Comparison of ENCODE assay signal across 15 cellular contexts in the genomic region with DNA sequence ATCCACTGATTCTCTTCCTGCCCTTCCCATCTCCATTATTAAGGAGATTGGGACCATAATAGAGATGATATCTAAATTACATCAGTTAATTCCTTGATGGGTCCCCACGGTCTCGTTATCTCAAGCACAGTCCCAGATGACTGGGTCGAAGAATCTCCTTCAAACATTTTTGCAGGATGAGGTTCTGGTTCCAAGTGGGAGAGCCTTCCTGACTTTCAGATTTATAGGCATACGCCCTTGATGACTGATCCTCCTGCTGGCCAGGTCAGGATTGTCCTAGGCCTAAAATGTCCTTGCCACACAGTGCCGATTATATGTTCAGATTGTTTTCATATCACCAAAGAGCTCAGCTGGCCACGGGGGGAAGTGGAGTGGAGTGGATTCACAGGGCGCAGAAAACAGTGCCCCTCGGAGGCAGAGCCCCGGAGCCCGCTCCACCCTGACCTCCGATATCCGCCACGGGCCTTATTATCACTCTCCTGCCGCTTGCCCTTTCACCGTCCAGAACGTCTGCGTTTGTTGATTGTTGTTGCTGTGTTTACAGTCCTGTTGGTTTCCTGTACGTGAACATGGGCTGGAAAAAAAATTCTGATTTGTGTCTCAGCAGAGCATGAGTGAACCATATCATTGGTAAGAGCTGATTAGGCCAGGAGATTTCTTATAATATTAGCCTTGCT. TPM values are rescaled to one million over a fixed set of nuclear protein-coding genes. Genes with fewer than 3 reads are reported as not detected.
DNase-seq lines count a peak whose midpoint lies in the region; ATAC-seq and TF ChIP-seq lines count a peak whose summit lies in the region.
"Had no signal": no experiment of that assay in that cellular context is flagged by ENCODE, and none has a peak within 500 bp of the region (broad histone marks: within the 10 kb centered on the region; RNA-seq: fewer than 3 reads in every experiment).

No MANE protein-coding gene starts in this region.

- H3K9me3 ChIP-seq in endodermal cell (ENCODE audit: control insufficient read depth, low read length) (no peaks in the 10 kb centered on the region), right cardiac atrium (ENCODE audit: control insufficient read depth, low read length) (no peaks in the 10 kb centered on the region), trophoblast cell (ENCODE audit: insufficient read depth, low read depth, low read length) (no peaks in the 10 kb centered on the region), transverse colon (no peaks in the 10 kb centered on the region)
- H3K9me3 ChIP-seq: A549, BLaER1, Caco-2, HAP-1 had no signal

- H2BK12ac ChIP-seq in trophoblast cell (ENCODE audit: low read length) = no peak overlapping the region

- H3K18ac ChIP-seq in trophoblast cell (ENCODE audit: low read length) = no peak overlapping the region

- H3K4me3 Mint-ChIP-seq in endodermal cell = no peak overlapping the region
- H3K4me3 Mint-ChIP-seq: CD8-positive, alpha-beta memory T cell had no signal

- no peak overlapping the region for H3K23ac ChIP-seq in trophoblast cell (ENCODE audit: low read length)

- TF ChIP-seq CTCF in endodermal cell (conservative IDR thresholded peaks at IDR 0.05) (peak; percentile 26), transverse colon (IDR thresholded peaks at IDR 0.05) (no peak)

- peaks cover 15% of the 10 kb centered on the region for H3K4me1 Mint-ChIP-seq in endodermal cell
- H3K4me1 Mint-ChIP-seq: CD8-positive, alpha-beta memory T cell had no signal

- H3K4me3 ChIP-seq in endodermal cell (ENCODE audit: low read length) = no peak overlapping the region
- H3K4me3 ChIP-seq in right cardiac atrium (ENCODE audit: low read length) = no peak overlapping the region
- H3K4me3 ChIP-seq in trophoblast cell (ENCODE audit: low read depth, low read length) = no peak overlapping the region
- H3K4me3 ChIP-seq in transverse colon = no peak overlapping the region
- H3K4me3 ChIP-seq: A549, BLaER1, HAP-1 had no signal

- H3K36me3 ChIP-seq in endodermal cell (ENCODE audit: control insufficient read depth, insufficient read depth, low read length) (no peaks in the 10 kb centered on the region), trophoblast cell (ENCODE audit: control insufficient read depth in 1 of 2, insufficient read depth in 2 of 2, low read length in 2 of 2) (no peaks in the 10 kb centered on the region), transverse colon (no peaks in the 10 kb centered on the region)
- H3K36me3 ChIP-seq: BLaER1, HAP-1 had no signal

- H3K4ac ChIP-seq in trophoblast cell (ENCODE audit: low read depth, low read length) = no peak overlapping the region

- peaks cover 37% of the 10 kb centered on the region for H3K27me3 Mint-ChIP-seq in endodermal cell (ENCODE audit: insufficient read depth)

- WGBS in endodermal cell (ENCODE audit: insufficient coverage in 1 of 2, insufficient read length in 1 of 2), 2 experiments = 91 to 92% methylated on average over 11 to 18 of the region's 18 CpGs
- 70% methylated on average over 18 of the region's 18 CpGs for WGBS in right cardiac atrium
- WGBS in trophoblast cell (ENCODE audit: extremely low coverage, insufficient coverage, insufficient read length) = no CpG with 5 or more reads among the region's 18 CpGs
- WGBS in transverse colon (ENCODE audit: low coverage in 1 of 2), 2 donors = 79 to 85% methylated on average over 15 to 18 of the region's 18 CpGs

- H3K36me3 Mint-ChIP-seq in endodermal cell (ENCODE audit: low read depth) = no peaks in the 10 kb centered on the region
- H3K36me3 Mint-ChIP-seq: CD8-positive, alpha-beta memory T cell had no signal

- peak overlapping the region; percentile 11 for H4K91ac ChIP-seq in trophoblast cell (ENCODE audit: low read depth, low read length)

- H3K9ac ChIP-seq in endodermal cell (ENCODE audit: extremely low read depth, low read length, poor library complexity, severe bottlenecking) = no peak overlapping the region
- H3K9ac ChIP-seq in trophoblast cell (ENCODE audit: low read length) = no peak overlapping the region
- H3K9ac ChIP-seq: BLaER1 had no signal

- H3K14ac ChIP-seq in trophoblast cell (ENCODE audit: low read length) = no peak overlapping the region

- no peak overlapping the region for H2AFZ ChIP-seq in trophoblast cell (ENCODE audit: insufficient read depth, low read length, poor library complexity)

- H3K4me1 ChIP-seq in endodermal cell (ENCODE audit: control insufficient read depth, insufficient read depth, low read length) (no peaks in the 10 kb centered on the region), right cardiac atrium (ENCODE audit: control insufficient read depth, insufficient read depth, low read length) (no peaks in the 10 kb centered on the region), trophoblast cell (ENCODE audit: control insufficient read depth in 1 of 2, insufficient read depth in 2 of 2, low read length in 2 of 2) (no peaks in the 10 kb centered on the region), transverse colon (no peaks in the 10 kb centered on the region)
- H3K4me1 ChIP-seq: BLaER1, Caco-2, HAP-1 had no signal

- H4K12ac ChIP-seq in trophoblast cell (ENCODE audit: low read depth, low read length) = no peak overlapping the region

- peak; percentile 51 to 74 for ATAC-seq in right cardiac atrium
- ATAC-seq in GM19455 (IDR thresholded peaks at IDR 0.05; ENCODE audit: unreplicated experiment) = no peak
- ATAC-seq: A549 had no signal

- H2BK120ac ChIP-seq in trophoblast cell (ENCODE audit: insufficient read depth, low read length, poor library complexity) = no peak overlapping the region

- H3K4me2 ChIP-seq in trophoblast cell (ENCODE audit: low read length) = no peak overlapping the region
- H3K4me2 ChIP-seq: A549, BLaER1 had no signal

- in situ Hi-C loops in transverse colon (cut with MboI; ENCODE audit: low pct_ligation_motif_present in 1 of 4, low pct_unique_long_range_greater_than_20kb in 1 of 4, low sequenced_read_pairs in 3 of 4) = no loop called here

- intact Hi-C loops in right cardiac atrium (cut with DNase I) (no loop called here), transverse colon (cut with DNase I; ENCODE audit: low total_unique reads) (no loop called here)

- H4K8ac ChIP-seq in trophoblast cell (ENCODE audit: low read depth, low read length) = no peak overlapping the region

- H3K9me3 Mint-ChIP-seq in endodermal cell = no peaks in the 10 kb centered on the region
- H3K9me3 Mint-ChIP-seq: CD8-positive, alpha-beta memory T cell had no signal

- H3K79me2 ChIP-seq in trophoblast cell (ENCODE audit: control insufficient read depth, insufficient read depth, low read length, poor library complexity) = no peaks in the 10 kb centered on the region

- H3K27me3 ChIP-seq in endodermal cell (ENCODE audit: control insufficient read depth, insufficient read depth, low read length, poor library complexity, severe bottlenecking) = peaks cover 33% of the 10 kb centered on the region
- peaks cover 2% of the 10 kb centered on the region for H3K27me3 ChIP-seq in right cardiac atrium (ENCODE audit: control insufficient read depth, insufficient read depth)
- H3K27me3 ChIP-seq in trophoblast cell (ENCODE audit: insufficient read depth, low read length) = peaks cover under 1% of the 10 kb centered on the region
- H3K27me3 ChIP-seq in transverse colon = peaks cover 57% of the 10 kb centered on the region

- no peak overlapping the region for H3K27ac Mint-ChIP-seq in endodermal cell
- H3K27ac Mint-ChIP-seq: CD8-positive, alpha-beta memory T cell had no signal

- H3K79me1 ChIP-seq in trophoblast cell (ENCODE audit: low read length) = no peaks in the 10 kb centered on the region

- no peak overlapping the region for H2BK5ac ChIP-seq in trophoblast cell (ENCODE audit: low read depth, low read length, poor library complexity)

- no peak for TF ChIP-seq POLR2A in transverse colon (IDR thresholded peaks at IDR 0.05)

- H3K27ac ChIP-seq in endodermal cell (ENCODE audit: low read depth, low read length) (no peak overlapping the region), right cardiac atrium (ENCODE audit: low read length) (no peak overlapping the region), trophoblast cell (ENCODE audit: low read depth, low read length) (no peak overlapping the region), transverse colon (no peak overlapping the region)
- H3K27ac ChIP-seq: A549, BLaER1, HL-60 had no signal

- H2AK5ac ChIP-seq in trophoblast cell (ENCODE audit: low read length) = no peak overlapping the region

- DNase-seq in dermis blood vessel endothelial cell (peak; percentile 26), endodermal cell (no peak), right cardiac atrium (no peak), trophoblast cell (no peak), transverse colon (no peak)
- DNase-seq in activated CD4-positive, CD25-positive, alpha-beta regulatory T cell (lab: John Stamatoyannopoulos, UW) = no peak
- DNase-seq: Caco-2; CD8-positive, alpha-beta memory T cell; DMS53; GF-D8 had no signal

- TF ChIP-seq EP300 in transverse colon (IDR thresholded peaks at IDR 0.05; ENCODE audit: low read depth) = no peak

RNA-seq across cellular contexts. Expression of a gene that starts 8.9 kb away (rescaled TPM):
- total RNA-seq in dermis blood vessel endothelial cell (234 TPM in 2 replicates), endodermal cell (under 1 TPM; 0.62 to 0.71 TPM), right cardiac atrium (1 to 10 TPM; 2.3 to 4.7 (median 3.6) TPM), transverse colon (10 to 100 TPM in 1 of 4 donors, 1 to 10 TPM in 3; 1.1 to 12.7 (median 6.7) TPM)
- 5.8 TPM for polyA plus RNA-seq in endodermal cell (2013, experiment 1 of 2)
- polyA plus RNA-seq in endodermal cell (2013, experiment 2 of 2) = 6.0 TPM
- 3.0 TPM for polyA plus RNA-seq in right cardiac atrium
- 2.4 and 2.7 TPM in 2 replicates for polyA plus RNA-seq in trophoblast cell (2013)
- total RNA-seq: CD8-positive, alpha-beta memory T cell had no signal
- polyA plus RNA-seq: CD8-positive, alpha-beta memory T cell had no signal

Comparison
In these comparisons a context has a peak if more than half of its experiments do, and no peak if none do; other contexts are left out.
1. RNA of a gene that starts 8.9 kb away (total RNA-seq): 234 TPM in dermis blood vessel endothelial cell; 1.1 to 12.7 TPM in transverse colon, 2.3 to 4.7 TPM in right cardiac atrium and 0.62 to 0.71 TPM in endodermal cell; every median in the first group is over 10 times any median in the second.